Comparison of ENCODE assay signal across 9 cellular contexts in the genomic region with DNA sequence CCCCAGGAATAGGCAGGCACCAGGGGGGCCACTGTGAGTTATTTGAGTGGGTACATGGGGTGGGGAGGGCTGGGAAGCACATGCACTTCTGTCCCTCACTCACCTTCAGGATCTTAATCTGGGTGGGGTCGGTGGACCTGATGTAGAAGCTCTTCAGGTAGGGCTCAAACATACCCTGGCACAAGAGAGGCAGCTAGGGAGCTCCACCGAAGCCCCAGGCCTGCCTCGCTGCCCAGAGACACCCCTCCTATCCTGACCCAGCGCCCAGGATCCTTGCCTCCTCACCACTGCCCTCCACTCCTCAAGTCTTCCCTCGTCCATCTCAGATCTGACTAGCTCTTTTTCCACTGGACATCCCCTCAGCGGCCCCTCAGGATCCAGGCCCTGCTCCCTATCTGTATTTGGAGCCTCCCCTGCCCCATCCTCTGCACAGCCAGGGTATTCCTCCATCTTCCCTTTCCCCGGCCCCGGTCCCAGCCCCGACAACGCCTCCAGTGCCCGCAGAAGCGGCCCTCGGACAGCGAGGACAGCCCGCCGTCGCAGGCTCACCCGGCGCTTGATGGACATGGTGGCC. TPM values are rescaled to one million over a fixed set of nuclear protein-coding genes. Genes with fewer than 3 reads are reported as not detected.
DNase-seq lines count a peak whose midpoint lies in the region; ATAC-seq and TF ChIP-seq lines count a peak whose summit lies in the region.
"Had no signal": no experiment of that assay in that cellular context is flagged by ENCODE, and none has a peak within 500 bp of the region (broad histone marks: within the 10 kb centered on the region; RNA-seq: fewer than 3 reads in every experiment).

No MANE protein-coding gene starts in this region.

- no peaks in the 10 kb centered on the region for H3K9me3 ChIP-seq in iPS-18a (ENCODE audit: control insufficient read depth, low read depth, low read length)
- H3K9me3 ChIP-seq in smooth muscle cell (replicated peaks; ENCODE audit: low read depth), result no peaks in the 10 kb centered on the region

- H3F3A ChIP-seq in smooth muscle cell (ENCODE audit: low read depth), result no peaks in the 10 kb centered on the region

- peak; percentile 10 for ATAC-seq in HG03039 (IDR thresholded peaks at IDR 0.05; ENCODE audit: unreplicated experiment)
- no peak for ATAC-seq in activated CD8-positive, alpha-beta T cell treated with anti-CD3 and anti-CD28 coated beads, Interleukin-2, amount 10 ng/mL, durations not matched to agents 7 days and 5 days
- ATAC-seq in GM18868 (IDR thresholded peaks at IDR 0.05; ENCODE audit: unreplicated experiment), result no peak

- no peaks in the 10 kb centered on the region for H3K79me2 ChIP-seq in smooth muscle cell (ENCODE audit: low read depth)

- peak overlapping the region; percentile 71 for H3K4me3 ChIP-seq in iPS-18a (ENCODE audit: low read length)
- peak overlapping the region; percentile 46 for H3K4me3 ChIP-seq in smooth muscle cell

- H3K4me1 ChIP-seq in iPS-18a (ENCODE audit: control insufficient read depth, low read depth, low read length) (peaks cover 3% of the 10 kb centered on the region), smooth muscle cell (ENCODE audit: low read depth) (no peaks in the 10 kb centered on the region)

- H3K4me3 Mint-ChIP-seq in activated CD8-positive, alpha-beta T cell treated with anti-CD3 and anti-CD28 coated beads, Interleukin-2, amount 10 ng/mL, durations not matched to agents 7 days and 5 days, result peak overlapping the region; percentile 54

- H3K27me3 Mint-ChIP-seq in activated CD8-positive, alpha-beta T cell treated with anti-CD3 and anti-CD28 coated beads, Interleukin-2, amount 10 ng/mL, durations not matched to agents 7 days and 5 days (ENCODE audit: low read depth), result peaks cover 26% of the 10 kb centered on the region

- DNase-seq in activated CD8-positive, alpha-beta T cell treated with anti-CD3 and anti-CD28 coated beads, Interleukin-2, amount 10 ng/mL, durations not matched to agents 7 days and 5 days, result no peak
- DNase-seq in smooth muscle cell (lab: John Stamatoyannopoulos, UW; ENCODE audit: unreplicated experiment), result no peak
- DNase-seq in NCI-H1417 treated with DMSO at 0.1 percent for 48 hours (lab: John Stamatoyannopoulos, UW), result no peak
- DNase-seq in EL, result no peak
- DNase-seq in activated CD8-positive, alpha-beta memory T cell treated with anti-CD3 and anti-CD28 coated beads, Interleukin-2, amount 50 U/mL, for 4 hours, result no peak

- POLR2A ChIA-PET in activated CD8-positive, alpha-beta T cell treated with anti-CD3 and anti-CD28 coated beads, Interleukin-2, amount 10 ng/mL, durations not matched to agents 7 days and 5 days (lab: Charles Lee), result no interaction called here

- H3K9me3 Mint-ChIP-seq in activated CD8-positive, alpha-beta T cell treated with anti-CD3 and anti-CD28 coated beads, Interleukin-2, amount 10 ng/mL, durations not matched to agents 7 days and 5 days (ENCODE audit: insufficient read depth), result no peaks in the 10 kb centered on the region

- H3K27me3 ChIP-seq in iPS-18a (ENCODE audit: control insufficient read depth, insufficient read depth, low read length) (peaks cover 22% of the 10 kb centered on the region), smooth muscle cell (ENCODE audit: low read depth) (peaks cover 48% of the 10 kb centered on the region)

- no peaks in the 10 kb centered on the region for H3K36me3 ChIP-seq in iPS-18a (ENCODE audit: control insufficient read depth, low read depth, low read length)
- no peaks in the 10 kb centered on the region for H3K36me3 ChIP-seq in smooth muscle cell (ENCODE audit: low read depth)

- peak overlapping the region; percentile 80 for H3K4me2 ChIP-seq in smooth muscle cell

- H3K27ac Mint-ChIP-seq in activated CD8-positive, alpha-beta T cell treated with anti-CD3 and anti-CD28 coated beads, Interleukin-2, amount 10 ng/mL, durations not matched to agents 7 days and 5 days, result no peak overlapping the region

- TF ChIP-seq CTCF in smooth muscle cell (IDR thresholded peaks at IDR 0.05; ENCODE audit: borderline replicate concordance, insufficient read depth, poor library complexity, severe bottlenecking), result no peak

- WGBS in smooth muscle cell (ENCODE audit: low lambda C conversion rate), result 31% methylated on average over 19 of the region's 19 CpGs

- CTCF ChIA-PET in activated CD8-positive, alpha-beta T cell treated with anti-CD3 and anti-CD28 coated beads, Interleukin-2, amount 10 ng/mL, durations not matched to agents 7 days and 5 days (lab: Charles Lee), result no interaction called here

- H3K4me1 Mint-ChIP-seq in activated CD8-positive, alpha-beta T cell treated with anti-CD3 and anti-CD28 coated beads, Interleukin-2, amount 10 ng/mL, durations not matched to agents 7 days and 5 days (ENCODE audit: low read depth), result peaks cover 13% of the 10 kb centered on the region

- H3K36me3 Mint-ChIP-seq in activated CD8-positive, alpha-beta T cell treated with anti-CD3 and anti-CD28 coated beads, Interleukin-2, amount 10 ng/mL, durations not matched to agents 7 days and 5 days (ENCODE audit: low read depth), result no peaks in the 10 kb centered on the region

- no peaks in the 10 kb centered on the region for H4K20me1 ChIP-seq in smooth muscle cell (ENCODE audit: low read depth)

- H3K9ac ChIP-seq in iPS-18a (ENCODE audit: low read length) (no peak overlapping the region), smooth muscle cell (ENCODE audit: low read depth) (no peak overlapping the region)

- no peak overlapping the region for H3K27ac ChIP-seq in iPS-18a (ENCODE audit: low read length)
- no peak overlapping the region for H3K27ac ChIP-seq in smooth muscle cell (ENCODE audit: low read depth)

- H2AFZ ChIP-seq in smooth muscle cell (ENCODE audit: low read depth), result no peak overlapping the region

RNA-seq across cellular contexts. Expression of gene AP3B2, which starts 30.0 kb away (rescaled TPM):
- total RNA-seq in activated CD8-positive, alpha-beta T cell treated with anti-CD3 and anti-CD28 coated beads, Interleukin-2, amount 10 ng/mL, durations not matched to agents 7 days and 5 days, result not detected
- total RNA-seq in smooth muscle cell, result 1.0 and 1.6 TPM in 2 replicates
- 0.66 and 1.9 TPM in 2 replicates for polyA plus RNA-seq in smooth muscle cell
- total RNA-seq: dermis microvascular lymphatic vessel endothelial cell had no signal

RNA-seq across cellular contexts. Expression of gene CPEB1, which starts 32.5 kb away (rescaled TPM):
- under 1 TPM; 0.18 to 0.29 TPM for total RNA-seq in activated CD8-positive, alpha-beta T cell treated with anti-CD3 and anti-CD28 coated beads, Interleukin-2, amount 10 ng/mL, durations not matched to agents 7 days and 5 days
- total RNA-seq in smooth muscle cell, result 5.8 and 10.2 TPM in 2 replicates
- polyA plus RNA-seq in smooth muscle cell, result 5.3 and 9.8 TPM in 2 replicates
- total RNA-seq: dermis microvascular lymphatic vessel endothelial cell had no signal
